ENCODE assay signal across 31 cellular contexts in the genomic region with DNA sequence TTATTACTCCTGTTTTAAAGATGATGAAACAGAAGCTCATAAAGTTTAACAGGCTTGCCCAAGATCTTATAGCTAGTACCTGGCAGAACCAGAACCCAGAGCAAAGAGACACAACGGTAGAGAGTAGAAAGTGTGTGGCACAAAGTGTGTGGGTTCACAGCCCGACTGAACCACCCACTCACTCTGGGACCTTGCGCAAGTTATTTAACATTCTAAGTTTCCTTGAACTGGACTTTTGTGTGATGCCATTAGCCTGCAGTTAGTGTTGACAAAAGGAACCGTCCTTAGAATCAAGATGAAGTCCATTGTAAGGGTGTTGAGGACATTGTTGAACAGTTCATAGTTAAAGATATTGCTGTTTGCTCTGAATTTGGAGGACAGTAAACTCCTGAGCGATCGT.
"Had no signal": no experiment of that assay in that cellular context is flagged by ENCODE, and none has a peak within 500 bp of the region (broad histone marks: within the 10 kb centered on the region; RNA-seq: fewer than 3 reads in every experiment).

No MANE protein-coding gene starts in this region.

- H3K27ac ChIP-seq: brain microvascular endothelial cell, WERI-Rb-1 had no signal

- FAIRE-seq: astrocyte, bronchial epithelial cell, colon, frontal cortex had no signal

- DNase-seq: activated B cell treated with CpG ODN at 0.5 μM for 24 hours; activated CD4-positive, alpha-beta T cell treated with anti-CD3 and anti-CD28 coated beads for 48 hours; activated CD4-positive, alpha-beta T cell treated with anti-CD3 and anti-CD28 coated beads, Interleukin-2, amount 50 U/mL, for 1 hour; activated CD4-positive, alpha-beta T cell treated with anti-CD3 and anti-CD28 coated beads, Interleukin-2, amount 50 U/mL, for 48 hours; activated CD8-positive, alpha-beta memory T cell treated with anti-CD3 and anti-CD28 coated beads for 24 hours; activated CD8-positive, alpha-beta T cell treated with anti-CD3 and anti-CD28 coated beads for 36 hours; activated effector memory CD4-positive, alpha-beta T cell treated with Interleukin-2 at 50 U/mL for 16 hours; activated gamma-delta T cell treated with Interleukin-2 at 50 U/mL for 16 hours; activated naive CD4-positive, alpha-beta T cell treated with anti-CD3 and anti-CD28 coated beads, Interleukin-2, amount 50 U/mL, for 16 hours; activated naive CD4-positive, alpha-beta T cell treated with Interleukin-2 at 50 U/mL for 16 hours; activated T-cell treated with anti-CD3 and anti-CD28 coated beads, Interleukin-2, amount 50 U/mL, for 4 hours; amniotic stem cell; anterior cingulate cortex; brain microvascular endothelial cell; cortex of kidney; dermis blood vessel endothelial cell; effector CD4-positive, alpha-beta T cell; foreskin fibroblast; T-helper 1 cell; T-helper 17 cell; T1000; WERI-Rb-1 had no signal

- H3K27ac Mint-ChIP-seq: activated B cell treated with CpG ODN at 0.5 μM for 24 hours; activated CD8-positive, alpha-beta T cell treated with anti-CD3 and anti-CD28 coated beads for 36 hours; activated naive CD8-positive, alpha-beta T cell; activated T-helper 17 cell treated with anti-CD3 and anti-CD28 coated beads, Interleukin-2, amount 50 U/mL, for 72 hours; T-helper 17 cell; T-helper 2 cell treated with Interferon-gamma antibody and Interleukin-4, amounts not matched to agents 5 μg/mL and 100 μg/mL, for 36 hours had no signal

- H3K36me3 ChIP-seq: brain microvascular endothelial cell, WERI-Rb-1 had no signal

- H3K27me3 Mint-ChIP-seq: activated naive CD8-positive, alpha-beta T cell; activated T-helper 17 cell treated with anti-CD3 and anti-CD28 coated beads, Interleukin-2, amount 50 U/mL, for 72 hours had no signal

- ATAC-seq: activated CD4-positive, CD25-positive, alpha-beta regulatory T cell treated with anti-CD3 and anti-CD28 coated beads, Interleukin-2, amount 50 U/mL, for 24 hours; activated CD8-positive, alpha-beta T cell treated with anti-CD3 and anti-CD28 coated beads for 36 hours; activated T-cell treated with anti-CD3 and anti-CD28 coated beads, Interleukin-2, amount 50 U/mL, for 4 hours; activated T-helper 17 cell treated with anti-CD3 and anti-CD28 coated beads, Interleukin-2, amount 50 U/mL, for 72 hours; esophagus mucosa; T-helper 17 cell had no signal

- H3K9me3 Mint-ChIP-seq: activated B cell treated with CpG ODN at 0.5 μM for 24 hours; activated CD8-positive, alpha-beta T cell treated with anti-CD3 and anti-CD28 coated beads for 36 hours; activated T-cell treated with anti-CD3 and anti-CD28 coated beads, Interleukin-2, amount 50 U/mL, for 4 hours; T-helper 2 cell treated with Interferon-gamma antibody and Interleukin-4, amounts not matched to agents 5 μg/mL and 100 μg/mL, for 36 hours had no signal

- H3K4me3 Mint-ChIP-seq: activated B cell treated with CpG ODN at 0.5 μM for 24 hours; activated CD8-positive, alpha-beta T cell treated with anti-CD3 and anti-CD28 coated beads for 36 hours; activated naive CD8-positive, alpha-beta T cell; activated T-cell treated with anti-CD3 and anti-CD28 coated beads, Interleukin-2, amount 50 U/mL, for 4 hours; activated T-helper 17 cell treated with anti-CD3 and anti-CD28 coated beads, Interleukin-2, amount 50 U/mL, for 72 hours; T-helper 17 cell; T-helper 2 cell treated with Interferon-gamma antibody and Interleukin-4, amounts not matched to agents 5 μg/mL and 100 μg/mL, for 36 hours had no signal

- H3K36me3 Mint-ChIP-seq: activated naive CD8-positive, alpha-beta T cell had no signal
